23 cellular contexts compared by ENCODE assay signal in genomic region chr4:158841540-158841939, GRCh38.
"Had no signal": no experiment of that assay in that cellular context is flagged by ENCODE, and none has a peak within 500 bp of the region (broad histone marks: within the 10 kb centered on the region; RNA-seq: fewer than 3 reads in every experiment).

No MANE protein-coding gene starts in this region.

- H3K4me2 ChIP-seq: smooth muscle cell had no signal

- H3K27me3 ChIP-seq: colonic mucosa, gastroesophageal sphincter, thyroid gland, upper lobe of right lung had no signal

- H3K4me1 ChIP-seq: thyroid gland, upper lobe of right lung had no signal

- FAIRE-seq: bronchial epithelial cell had no signal

- H3K4me3 ChIP-seq: colonic mucosa, gastroesophageal sphincter, smooth muscle cell, thyroid gland, upper lobe of right lung had no signal

- DNase-seq: activated CD4-positive, alpha-beta memory T cell treated with anti-CD3 and anti-CD28 coated beads for 36 hours; activated CD4-positive, alpha-beta T cell treated with anti-CD3 and anti-CD28 coated beads, Interleukin-2, amount 10 ng/mL, durations not matched to agents 24 days and 14 days; activated CD4-positive, CD25-positive, alpha-beta regulatory T cell treated with anti-CD3 and anti-CD28 coated beads, Interleukin-2, amount 50 U/mL, for 72 hours; activated CD8-positive, alpha-beta memory T cell treated with anti-CD3 and anti-CD28 coated beads, Interleukin-2, amount 50 U/mL, for 4 hours; activated gamma-delta T cell treated with Interleukin-2 at 50 U/mL for 16 hours; activated naive CD4-positive, alpha-beta T cell treated with anti-CD3 and anti-CD28 coated beads, Interleukin-2, amount 50 U/mL, for 16 hours; activated T-cell treated with anti-CD3 and anti-CD28 coated beads, Interleukin-2, amount 50 U/mL, for 24 hours; cerebellar nuclear complex; colonic mucosa; effector memory CD4-positive, alpha-beta T cell; kidney glomerular epithelial cell; mammary epithelial cell; stimulated activated CD4-positive, alpha-beta T cell treated with anti-CD3 and anti-CD28 coated beads, Interleukin-1b, Interleukin-23, amount 100 ng/mL, for 48 hours; stimulated activated CD4-positive, alpha-beta T cell treated with anti-CD3 and anti-CD28 coated beads, Interleukin-4, amount 100 ng/mL, for 4 hours; stimulated activated CD8-positive, alpha-beta memory T cell treated with anti-CD3 and anti-CD28 coated beads, Interleukin-4, amount 100 ng/mL, for 48 hours; stimulated activated naive CD8-positive, alpha-beta T cell treated with anti-CD3 and anti-CD28 coated beads, Interleukin-15, amount 100 ng/mL, for 72 hours; substantia nigra; T-helper 2 cell; thyroid gland; upper lobe of right lung had no signal

- H3K9me3 ChIP-seq: colonic mucosa, gastroesophageal sphincter, thyroid gland, upper lobe of right lung had no signal

- H3K36me3 ChIP-seq: colonic mucosa, thyroid gland had no signal

- H3K27ac ChIP-seq: colonic mucosa, gastroesophageal sphincter, thyroid gland, upper lobe of right lung had no signal
